Comparison of ENCODE assay signal across 18 cellular contexts in the genomic region with DNA sequence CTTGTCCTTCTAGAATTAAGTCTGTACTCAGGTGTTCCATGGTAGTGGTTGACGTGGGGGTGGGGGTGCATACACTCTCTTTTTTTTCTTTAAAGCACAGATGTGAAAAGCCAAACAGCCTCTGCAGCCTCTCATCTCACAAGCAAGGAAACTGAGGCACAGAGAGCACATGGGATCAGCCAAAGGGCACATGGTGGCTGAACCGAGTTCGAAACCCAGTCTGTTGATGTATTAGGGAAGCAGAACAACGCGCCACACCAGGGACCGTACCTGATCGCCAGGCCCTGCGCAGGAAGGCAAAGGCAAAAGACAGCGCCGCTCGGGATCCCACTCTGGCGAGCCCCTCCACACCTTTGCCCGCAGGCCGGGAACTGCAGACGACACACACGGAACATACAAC. TPM values are rescaled to one million over a fixed set of nuclear protein-coding genes. Genes with fewer than 3 reads are reported as not detected.
DNase-seq lines count a peak whose midpoint lies in the region; ATAC-seq and TF ChIP-seq lines count a peak whose summit lies in the region.
"Had no signal": no experiment of that assay in that cellular context is flagged by ENCODE, and none has a peak within 500 bp of the region (broad histone marks: within the 10 kb centered on the region; RNA-seq: fewer than 3 reads in every experiment).

No MANE protein-coding gene starts in this region.

- no peaks in the 10 kb centered on the region for H3K4me1 ChIP-seq in cardiac muscle cell (ENCODE audit: low read depth)
- no peaks in the 10 kb centered on the region for H3K4me1 ChIP-seq in breast epithelium
- H3K4me1 ChIP-seq: Caco-2 had no signal

- POLR2A ChIA-PET in WTC11 (lab: Charles Lee): no interaction called here

- TF ChIP-seq CTCF in cardiac muscle cell (IDR thresholded peaks at IDR 0.05; ENCODE audit: low read depth, low read length): no peak
- TF ChIP-seq CTCF in WTC11 (IDR thresholded peaks at IDR 0.05): no peak
- no peak for TF ChIP-seq CTCF in nephron progenitor cell (IDR thresholded peaks at IDR 0.05)
- no peak for TF ChIP-seq CTCF in breast epithelium (IDR thresholded peaks at IDR 0.05)

- H3K27ac Mint-ChIP-seq in WTC11 (peak overlapping the region; percentile 72), nephron progenitor cell (peak overlapping the region; percentile 64)
- H3K27ac Mint-ChIP-seq: B cell; CD4-positive, CD25-positive, alpha-beta regulatory T cell; CD8-positive, alpha-beta T cell; HFFc6 had no signal

- CTCF ChIA-PET in WTC11 (lab: Charles Lee): no interaction called here

- no peaks in the 10 kb centered on the region for H3K27me3 Mint-ChIP-seq in WTC11 (ENCODE audit: low read depth)
- H3K27me3 Mint-ChIP-seq in nephron progenitor cell (ENCODE audit: low read depth, poor library complexity): no peaks in the 10 kb centered on the region
- H3K27me3 Mint-ChIP-seq: B cell; CD4-positive, CD25-positive, alpha-beta regulatory T cell had no signal

- intact Hi-C loops in left cardiac atrium (cut with DNase I) (no loop called here), breast epithelium (cut with DNase I; ENCODE audit: low total_unique reads) (no loop called here)

- peaks cover 10% of the 10 kb centered on the region for H3K4me1 Mint-ChIP-seq in WTC11
- peaks cover 54% of the 10 kb centered on the region for H3K4me1 Mint-ChIP-seq in nephron progenitor cell
- H3K4me1 Mint-ChIP-seq: B cell had no signal

- H3K27me3 ChIP-seq in cardiac muscle cell (no peaks in the 10 kb centered on the region), breast epithelium (no peaks in the 10 kb centered on the region)
- H3K27me3 ChIP-seq: BLaER1 had no signal

- H3K9me3 ChIP-seq in cardiac muscle cell (ENCODE audit: low read depth) (no peaks in the 10 kb centered on the region), breast epithelium (no peaks in the 10 kb centered on the region)
- H3K9me3 ChIP-seq: BLaER1, Caco-2 had no signal

- no peak overlapping the region for H3K4me3 ChIP-seq in cardiac muscle cell
- H3K4me3 ChIP-seq in breast epithelium: no peak overlapping the region
- H3K4me3 ChIP-seq: BLaER1, GM23248 had no signal

- H3K9me3 Mint-ChIP-seq in WTC11 (no peaks in the 10 kb centered on the region), nephron progenitor cell (no peaks in the 10 kb centered on the region)
- H3K9me3 Mint-ChIP-seq: CD4-positive, CD25-positive, alpha-beta regulatory T cell; CD8-positive, alpha-beta T cell; HFFc6 had no signal

- H3K4me3 Mint-ChIP-seq in WTC11 (no peak overlapping the region), nephron progenitor cell (no peak overlapping the region)
- H3K4me3 Mint-ChIP-seq: B cell; CD8-positive, alpha-beta T cell; HFFc6 had no signal

- ATAC-seq in left cardiac atrium (no peak), WTC11 (no peak)
- ATAC-seq: CD8-positive, alpha-beta T cell had no signal

- H3K36me3 ChIP-seq in cardiac muscle cell: peaks cover 11% of the 10 kb centered on the region
- H3K36me3 ChIP-seq in breast epithelium: no peaks in the 10 kb centered on the region

- H3K36me3 Mint-ChIP-seq in WTC11: peaks cover 44% of the 10 kb centered on the region
- peaks cover 46% of the 10 kb centered on the region for H3K36me3 Mint-ChIP-seq in nephron progenitor cell (ENCODE audit: low read depth)

- DNase-seq in cardiac muscle cell (ENCODE audit: low read depth in 1 of 2, low spot score in 1 of 2) (no peak), left cardiac atrium (no peak), WTC11 (ENCODE audit: low spot score) (no peak), nephron progenitor cell (no peak), midbrain (lab: John Stamatoyannopoulos, UW) (no peak), breast epithelium (ENCODE audit: low spot score in 2 of 2) (no peak), NCI-H1105 treated with DMSO at 0.1 percent for 48 hours (lab: John Stamatoyannopoulos, UW) (no peak)
- DNase-seq: Caco-2; CD4-positive, CD25-positive, alpha-beta regulatory T cell; CD8-positive, alpha-beta T cell; DMS153; DND-41; GM23248; HFFc6 had no signal

- H3K27ac ChIP-seq in cardiac muscle cell (peak overlapping the region; percentile 42), breast epithelium (no peak overlapping the region)
- H3K27ac ChIP-seq: 22Rv1, BLaER1, C4-2B, GM23248 had no signal

- TF ChIP-seq POLR2A in breast epithelium (IDR thresholded peaks at IDR 0.05): no peak

TF ChIP-seq in WTC11, 78 proteins besides CTCF, POLR2A, EP300 and RAD21:
- TF ChIP-seq, protein P1, sequence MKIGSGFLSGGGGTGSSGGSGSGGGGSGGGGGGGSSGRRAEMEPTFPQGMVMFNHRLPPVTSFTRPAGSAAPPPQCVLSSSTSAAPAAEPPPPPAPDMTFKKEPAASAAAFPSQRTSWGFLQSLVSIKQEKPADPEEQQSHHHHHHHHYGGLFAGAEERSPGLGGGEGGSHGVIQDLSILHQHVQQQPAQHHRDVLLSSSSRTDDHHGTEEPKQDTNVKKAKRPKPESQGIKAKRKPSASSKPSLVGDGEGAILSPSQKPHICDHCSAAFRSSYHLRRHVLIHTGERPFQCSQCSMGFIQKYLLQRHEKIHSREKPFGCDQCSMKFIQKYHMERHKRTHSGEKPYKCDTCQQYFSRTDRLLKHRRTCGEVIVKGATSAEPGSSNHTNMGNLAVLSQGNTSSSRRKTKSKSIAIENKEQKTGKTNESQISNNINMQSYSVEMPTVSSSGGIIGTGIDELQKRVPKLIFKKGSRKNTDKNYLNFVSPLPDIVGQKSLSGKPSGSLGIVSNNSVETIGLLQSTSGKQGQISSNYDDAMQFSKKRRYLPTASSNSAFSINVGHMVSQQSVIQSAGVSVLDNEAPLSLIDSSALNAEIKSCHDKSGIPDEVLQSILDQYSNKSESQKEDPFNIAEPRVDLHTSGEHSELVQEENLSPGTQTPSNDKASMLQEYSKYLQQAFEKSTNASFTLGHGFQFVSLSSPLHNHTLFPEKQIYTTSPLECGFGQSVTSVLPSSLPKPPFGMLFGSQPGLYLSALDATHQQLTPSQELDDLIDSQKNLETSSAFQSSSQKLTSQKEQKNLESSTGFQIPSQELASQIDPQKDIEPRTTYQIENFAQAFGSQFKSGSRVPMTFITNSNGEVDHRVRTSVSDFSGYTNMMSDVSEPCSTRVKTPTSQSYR (CRISPR knock-in tag; IDR thresholded peaks at IDR 0.05): no peak
- TF ChIP-seq, protein P2, sequence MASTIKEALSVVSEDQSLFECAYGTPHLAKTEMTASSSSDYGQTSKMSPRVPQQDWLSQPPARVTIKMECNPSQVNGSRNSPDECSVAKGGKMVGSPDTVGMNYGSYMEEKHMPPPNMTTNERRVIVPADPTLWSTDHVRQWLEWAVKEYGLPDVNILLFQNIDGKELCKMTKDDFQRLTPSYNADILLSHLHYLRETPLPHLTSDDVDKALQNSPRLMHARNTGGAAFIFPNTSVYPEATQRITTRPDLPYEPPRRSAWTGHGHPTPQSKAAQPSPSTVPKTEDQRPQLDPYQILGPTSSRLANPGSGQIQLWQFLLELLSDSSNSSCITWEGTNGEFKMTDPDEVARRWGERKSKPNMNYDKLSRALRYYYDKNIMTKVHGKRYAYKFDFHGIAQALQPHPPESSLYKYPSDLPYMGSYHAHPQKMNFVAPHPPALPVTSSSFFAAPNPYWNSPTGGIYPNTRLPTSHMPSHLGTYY (CRISPR knock-in tag; IDR thresholded peaks at IDR 0.05): no peak
- TF ChIP-seq ZNF671 (CRISPR knock-in tag; IDR thresholded peaks at IDR 0.05) (no peak), RELA (CRISPR knock-in tag; IDR thresholded peaks at IDR 0.05; ENCODE audit: borderline replicate concordance) (no peak), SMAD3 (CRISPR knock-in tag; IDR thresholded peaks at IDR 0.05; ENCODE audit: borderline replicate concordance) (no peak), MXD4 (CRISPR knock-in tag; IDR thresholded peaks at IDR 0.05; ENCODE audit: borderline replicate concordance) (no peak), ATF1 (CRISPR knock-in tag; IDR thresholded peaks at IDR 0.05) (no peak), TP53 (CRISPR knock-in tag; IDR thresholded peaks at IDR 0.05) (no peak)
- TF ChIP-seq, protein P3, sequence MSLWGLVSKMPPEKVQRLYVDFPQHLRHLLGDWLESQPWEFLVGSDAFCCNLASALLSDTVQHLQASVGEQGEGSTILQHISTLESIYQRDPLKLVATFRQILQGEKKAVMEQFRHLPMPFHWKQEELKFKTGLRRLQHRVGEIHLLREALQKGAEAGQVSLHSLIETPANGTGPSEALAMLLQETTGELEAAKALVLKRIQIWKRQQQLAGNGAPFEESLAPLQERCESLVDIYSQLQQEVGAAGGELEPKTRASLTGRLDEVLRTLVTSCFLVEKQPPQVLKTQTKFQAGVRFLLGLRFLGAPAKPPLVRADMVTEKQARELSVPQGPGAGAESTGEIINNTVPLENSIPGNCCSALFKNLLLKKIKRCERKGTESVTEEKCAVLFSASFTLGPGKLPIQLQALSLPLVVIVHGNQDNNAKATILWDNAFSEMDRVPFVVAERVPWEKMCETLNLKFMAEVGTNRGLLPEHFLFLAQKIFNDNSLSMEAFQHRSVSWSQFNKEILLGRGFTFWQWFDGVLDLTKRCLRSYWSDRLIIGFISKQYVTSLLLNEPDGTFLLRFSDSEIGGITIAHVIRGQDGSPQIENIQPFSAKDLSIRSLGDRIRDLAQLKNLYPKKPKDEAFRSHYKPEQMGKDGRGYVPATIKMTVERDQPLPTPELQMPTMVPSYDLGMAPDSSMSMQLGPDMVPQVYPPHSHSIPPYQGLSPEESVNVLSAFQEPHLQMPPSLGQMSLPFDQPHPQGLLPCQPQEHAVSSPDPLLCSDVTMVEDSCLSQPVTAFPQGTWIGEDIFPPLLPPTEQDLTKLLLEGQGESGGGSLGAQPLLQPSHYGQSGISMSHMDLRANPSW (CRISPR knock-in tag; conservative IDR thresholded peaks at IDR 0.05; ENCODE audit: low read depth): no peak

RNA-seq across cellular contexts. Expression of a gene that starts 47.3 kb away (rescaled TPM):
- 53.0 and 64.4 TPM in 2 replicates for total RNA-seq in cardiac muscle cell
- polyA plus RNA-seq in cardiac muscle cell: 37.7 and 39.7 TPM in 2 replicates
- total RNA-seq in left cardiac atrium: 10 to 100 TPM; 46.5 to 46.8 TPM
- total RNA-seq in WTC11 (2021): 81.5 to 94.2 TPM (median 82.0 TPM) in 3 replicates
- total RNA-seq in breast epithelium: 10 to 100 TPM; 46.2 to 55.8 (median 51.1) TPM
